35 cellular contexts compared by ENCODE assay signal in the genomic region with DNA sequence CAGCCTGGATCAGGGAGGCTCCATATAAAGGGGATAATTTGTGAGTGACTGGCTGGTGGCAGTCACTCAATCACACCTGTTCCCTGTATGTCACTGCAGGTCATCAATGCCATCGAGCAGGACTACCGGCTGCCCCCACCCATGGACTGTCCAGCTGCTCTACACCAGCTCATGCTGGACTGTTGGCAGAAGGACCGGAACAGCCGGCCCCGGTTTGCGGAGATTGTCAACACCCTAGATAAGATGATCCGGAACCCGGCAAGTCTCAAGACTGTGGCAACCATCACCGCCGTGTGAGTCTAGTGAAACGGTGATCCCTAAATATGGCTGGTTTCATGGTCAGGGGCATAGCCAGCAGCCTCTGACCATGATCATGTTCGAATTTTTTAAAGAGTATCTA.
A peak's percentile ranks its signal among the peaks of the same experiment; 100 is the strongest.
DNase-seq lines count a peak whose midpoint lies in the region; ATAC-seq and TF ChIP-seq lines count a peak whose summit lies in the region.
"Had no signal": no experiment of that assay in that cellular context is flagged by ENCODE, and none has a peak within 500 bp of the region (broad histone marks: within the 10 kb centered on the region; RNA-seq: fewer than 3 reads in every experiment).

No MANE protein-coding gene starts in this region.

- no peaks in the 10 kb centered on the region for H3K27me3 ChIP-seq in psoas muscle (ENCODE audit: insufficient read depth in 3 of 3, low read length in 2 of 3)
- H3K27me3 ChIP-seq in gastrocnemius medialis: no peaks in the 10 kb centered on the region
- no peaks in the 10 kb centered on the region for H3K27me3 ChIP-seq in transverse colon
- H3K27me3 ChIP-seq: BE2C; BLaER1; BLaER1 treated with 17β-estradiol and CSF1 and Interleukin-3, amounts not matched to agents 10 nM and 100 nM had no signal

- intact Hi-C loops in psoas muscle (cut with DNase I) (loop anchor here (10.0 kb wide), 1 partner anchor 453 kb away; the partner anchor contains the start of gene EPHB1 (in 2 of the 2)), gastrocnemius medialis (cut with DNase I; ENCODE audit: low total_unique reads) (no loop called here), transverse colon (cut with DNase I; ENCODE audit: low total_unique reads) (no loop called here)

- TF ChIP-seq POLR2A in gastrocnemius medialis (IDR thresholded peaks at IDR 0.05) (no peak), transverse colon (IDR thresholded peaks at IDR 0.05) (no peak)

- no peaks in the 10 kb centered on the region for H3K9me3 Mint-ChIP-seq in osteocyte (ENCODE audit: unreplicated experiment)
- peaks cover 0 to 8% (median 0%) of the 10 kb centered on the region in 9 donors for H3K9me3 Mint-ChIP-seq in naive thymus-derived CD8-positive, alpha-beta T cell
- H3K9me3 Mint-ChIP-seq: CD14-positive monocyte; CD8-positive, alpha-beta T cell had no signal

- H3K4me3 ChIP-seq in psoas muscle (no peak overlapping the region), gastrocnemius medialis (no peak overlapping the region), transverse colon (no peak overlapping the region)
- H3K4me3 ChIP-seq: A549; BLaER1; BLaER1 treated with 17β-estradiol and CSF1 and Interleukin-3, amounts not matched to agents 10 nM and 100 nM had no signal

- no peaks in the 10 kb centered on the region for H3K4me1 Mint-ChIP-seq in osteocyte (ENCODE audit: unreplicated experiment)
- H3K4me1 Mint-ChIP-seq in naive thymus-derived CD8-positive, alpha-beta T cell: no peaks in the 10 kb centered on the region
- H3K4me1 Mint-ChIP-seq: B cell; CD8-positive, alpha-beta memory T cell had no signal

- H3K4me3 Mint-ChIP-seq in osteocyte (ENCODE audit: unreplicated experiment): no peak overlapping the region
- H3K4me3 Mint-ChIP-seq in naive thymus-derived CD8-positive, alpha-beta T cell: no peak overlapping the region
- H3K4me3 Mint-ChIP-seq: B cell; CD14-positive monocyte; CD4-positive, alpha-beta memory T cell; CD4-positive, alpha-beta T cell; CD4-positive, CD25-positive, alpha-beta regulatory T cell; CD8-positive, alpha-beta memory T cell; CD8-positive, alpha-beta T cell had no signal

- no peak for TF ChIP-seq EP300 in transverse colon (IDR thresholded peaks at IDR 0.05; ENCODE audit: low read depth)

- ATAC-seq in psoas muscle (peak; percentile 86 to 97 (median 90)), gastrocnemius medialis (peak; percentile 71 to 72)
- no peak for ATAC-seq in naive thymus-derived CD8-positive, alpha-beta T cell
- ATAC-seq: A549; CD8-positive, alpha-beta T cell had no signal

- no peaks in the 10 kb centered on the region for H3K27me3 Mint-ChIP-seq in osteocyte (ENCODE audit: unreplicated experiment)
- H3K27me3 Mint-ChIP-seq in naive thymus-derived CD8-positive, alpha-beta T cell: no peaks in the 10 kb centered on the region
- H3K27me3 Mint-ChIP-seq: B cell; CD4-positive, alpha-beta memory T cell; CD4-positive, alpha-beta T cell; CD4-positive, CD25-positive, alpha-beta regulatory T cell; CD8-positive, alpha-beta memory T cell had no signal

- POLR2A ChIA-PET in naive thymus-derived CD8-positive, alpha-beta T cell (lab: Charles Lee): no interaction called here

- WGBS in psoas muscle, 3 donors: 24 to 40% (median 35%) methylated on average over 12 of the region's 12 CpGs
- 84% methylated on average over 12 of the region's 12 CpGs; no CpG with 5 or more reads in 1 of the 2 donors for WGBS in transverse colon (ENCODE audit: low coverage in 1 of 2), 2 donors

- no peak overlapping the region for H3K27ac Mint-ChIP-seq in osteocyte (ENCODE audit: unreplicated experiment)
- H3K27ac Mint-ChIP-seq in naive thymus-derived CD8-positive, alpha-beta T cell: no peak overlapping the region
- H3K27ac Mint-ChIP-seq: B cell; CD4-positive, alpha-beta T cell; CD8-positive, alpha-beta memory T cell; CD8-positive, alpha-beta T cell had no signal

- H3K9me3 ChIP-seq in psoas muscle: no peaks in the 10 kb centered on the region
- no peaks in the 10 kb centered on the region for H3K9me3 ChIP-seq in gastrocnemius medialis
- no peaks in the 10 kb centered on the region for H3K9me3 ChIP-seq in transverse colon
- H3K9me3 ChIP-seq: A549; BE2C; BLaER1; BLaER1 treated with 17β-estradiol and CSF1 and Interleukin-3, amounts not matched to agents 10 nM and 100 nM; Caco-2 had no signal

- H3K27ac ChIP-seq in psoas muscle (peak overlapping the region; percentile 72), gastrocnemius medialis (peak overlapping the region; percentile 20 to 34 (median 29)), transverse colon (no peak overlapping the region)
- H3K27ac ChIP-seq: 22Rv1; A549; BLaER1; BLaER1 treated with 17β-estradiol and CSF1 and Interleukin-3, amounts not matched to agents 10 nM and 100 nM; C4-2B had no signal

- H3K36me3 Mint-ChIP-seq in osteocyte (ENCODE audit: unreplicated experiment): no peaks in the 10 kb centered on the region
- no peaks in the 10 kb centered on the region for H3K36me3 Mint-ChIP-seq in naive thymus-derived CD8-positive, alpha-beta T cell
- H3K36me3 Mint-ChIP-seq: CD14-positive monocyte; CD4-positive, alpha-beta memory T cell; CD4-positive, CD25-positive, alpha-beta regulatory T cell; CD8-positive, alpha-beta memory T cell; CD8-positive, alpha-beta T cell had no signal

- H3K36me3 ChIP-seq in psoas muscle (ENCODE audit: insufficient read depth in 1 of 2, low read depth in 1 of 2) (no peaks in the 10 kb centered on the region), gastrocnemius medialis (no peaks in the 10 kb centered on the region), transverse colon (no peaks in the 10 kb centered on the region)
- H3K36me3 ChIP-seq: BE2C; BLaER1; BLaER1 treated with 17β-estradiol and CSF1 and Interleukin-3, amounts not matched to agents 10 nM and 100 nM had no signal

- H3K4me1 ChIP-seq in psoas muscle (peaks cover 10% of the 10 kb centered on the region), gastrocnemius medialis (no peaks in the 10 kb centered on the region), transverse colon (no peaks in the 10 kb centered on the region)
- H3K4me1 ChIP-seq: A549, BE2C, Caco-2 had no signal

- TF ChIP-seq CTCF in osteocyte (IDR thresholded peaks at IDR 0.05): no peak
- no peak for TF ChIP-seq CTCF in psoas muscle (IDR thresholded peaks at IDR 0.05)
- no peak for TF ChIP-seq CTCF in gastrocnemius medialis (IDR thresholded peaks at IDR 0.05 in 4 of 5, conservative IDR thresholded peaks at IDR 0.05 in 1 of 5)
- no peak for TF ChIP-seq CTCF in transverse colon (IDR thresholded peaks at IDR 0.05)

- DNase-seq in islet precursor cell: peak; percentile 43
- DNase-seq in osteocyte (ENCODE audit: extremely low spot score, unreplicated experiment): peak; percentile 36
- peak; percentile 17 to 74 for DNase-seq in psoas muscle
- DNase-seq in gastrocnemius medialis: peak; percentile 43 to 44
- DNase-seq in cerebellar cortex (ENCODE audit: low spot score): no peak
- no peak for DNase-seq in naive thymus-derived CD8-positive, alpha-beta T cell
- DNase-seq in transverse colon: no peak
- no peak for DNase-seq in H4 (ENCODE audit: low spot score)
- DNase-seq: 8988T; ACHN; AML-193; BE2C; C1 segment of cervical spinal cord; Caco-2; Calu3; CD4-positive, alpha-beta memory T cell; CD4-positive, alpha-beta T cell; CD4-positive, CD25-positive, alpha-beta regulatory T cell; CD8-positive, alpha-beta memory T cell; CD8-positive, alpha-beta T cell; COR-L47; DMS 273 treated with DMSO at 0.1 percent for 48 hours; DMS153; DMS53; DMS79; DMS79 treated with DMSO at 0.1 percent for 48 hours; DND-41; EL had no signal

- in situ Hi-C loops in gastrocnemius medialis (cut with MboI; ENCODE audit: low sequenced_read_pairs in 4 of 4): loop anchor here in 1 of 4 donors (10.0 kb wide), 1 partner anchor 453 kb away; the partner anchor contains the start of gene EPHB1
- in situ Hi-C loops in transverse colon (cut with MboI; ENCODE audit: low pct_ligation_motif_present in 1 of 4, low pct_unique_long_range_greater_than_20kb in 1 of 4, low sequenced_read_pairs in 3 of 4): no loop called here

Comparison
In these comparisons a context has a peak if more than half of its experiments do, and no peak if none do; other contexts are left out.
1. DNase-seq: peak in islet precursor cell (single experiment), osteocyte (single experiment), psoas muscle (2 of 2) and gastrocnemius medialis (2 of 2); none in cerebellar cortex (single experiment), naive thymus-derived CD8-positive, alpha-beta T cell (0 of 10), transverse colon (single experiment) and H4 (single experiment).
2. ATAC-seq: peak in psoas muscle (4 of 4) and gastrocnemius medialis (2 of 2); none in naive thymus-derived CD8-positive, alpha-beta T cell (0 of 2).
3. H3K27ac ChIP-seq: peak in psoas muscle (single experiment) and gastrocnemius medialis (4 of 4); none in transverse colon (0 of 4).
4. intact Hi-C loops: an anchor here in psoas muscle (10.0 kb wide); none called in gastrocnemius medialis and transverse colon.